27 cellular contexts compared by ENCODE assay signal in genomic region chr3:125470671-125471070, GRCh38.
"Had no signal": no experiment of that assay in that cellular context is flagged by ENCODE, and none has a peak within 500 bp of the region (broad histone marks: within the 10 kb centered on the region; RNA-seq: fewer than 3 reads in every experiment).

No MANE protein-coding gene starts in this region.

- ATAC-seq: foreskin keratinocyte; heart right ventricle; left colon; left ventricle myocardium superior; naive thymus-derived CD4-positive, alpha-beta T cell; stimulated activated memory B cell treated with anti-CD40 and anti-IgM and Interleukin-4, amounts not matched to agents 10 μg/mL and 1 μg/mL and 100 μg/mL, for 72 hours; stimulated activated naive CD8-positive, alpha-beta T cell treated with anti-CD3 and anti-CD28 coated beads, Interleukin-15, Interleukin-2, amounts not matched to agents 100 U/mL and 50 U/mL, for 24 hours had no signal

- H3K27ac ChIP-seq: dorsolateral prefrontal cortex, foreskin keratinocyte, heart right ventricle, prostate gland, right atrium auricular region, skin epidermis, spleen, testis, tibial nerve, upper lobe of left lung had no signal

- H3K4me3 ChIP-seq: dorsolateral prefrontal cortex, heart right ventricle, lung, prostate gland, right atrium auricular region, skin epidermis, spleen, testis, tibial nerve, upper lobe of left lung had no signal

- FAIRE-seq: colon, urothelium cell line had no signal

- H3K4me1 ChIP-seq: foreskin keratinocyte, heart right ventricle, prostate gland, right atrium auricular region, spleen, testis, tibial nerve, upper lobe of left lung had no signal

- H3K27me3 ChIP-seq: dorsolateral prefrontal cortex, foreskin keratinocyte, heart right ventricle, right atrium auricular region, spleen, testis, tibial nerve, upper lobe of left lung had no signal

- DNase-seq: dorsolateral prefrontal cortex; effector CD4-positive, alpha-beta T cell; foreskin keratinocyte; glutamatergic neuron; heart right ventricle; hippocampal formation; islet precursor cell; kidney glomerular epithelial cell; left colon; left ventricle myocardium superior; midbrain; naive thymus-derived CD4-positive, alpha-beta T cell; nucleus accumbens; spleen; stimulated activated CD4-positive, alpha-beta T cell treated with anti-CD3 and anti-CD28 coated beads, Interleukin-4, amount 100 ng/mL, for 4 hours; stimulated activated naive CD8-positive, alpha-beta T cell treated with anti-CD3 and anti-CD28 coated beads, Interleukin-15, Interleukin-2, amounts not matched to agents 100 U/mL and 50 U/mL, for 24 hours; substantia nigra; testis; upper lobe of left lung had no signal

- H3K9me3 ChIP-seq: heart right ventricle, prostate gland, right atrium auricular region, spleen, testis, tibial nerve, upper lobe of left lung had no signal
